Comparison of ENCODE assay signal across 8 cellular contexts in genomic region chr6:136249336-136249735, GRCh38. TPM values are rescaled to one million over a fixed set of nuclear protein-coding genes. Genes with fewer than 3 reads are reported as not detected.
DNase-seq lines count a peak whose midpoint lies in the region; ATAC-seq and TF ChIP-seq lines count a peak whose summit lies in the region.

No MANE protein-coding gene starts in this region.

- no peak overlapping the region for H3K27ac Mint-ChIP-seq in neural progenitor cell

- intact Hi-C loops in colonic mucosa (cut with DNase I): no loop called here
- intact Hi-C loops in aorta (cut with DNase I): no loop called here
- intact Hi-C loops in prostate gland (cut with DNase I): loop anchor here (10.0 kb wide), 1 partner anchor 65 kb away; no protein-coding TSS in a partner anchor

- H3K79me2 ChIP-seq in DND-41 (ENCODE audit: insufficient read depth, low read length): peaks cover 51% of the 10 kb centered on the region
- H3K79me2 ChIP-seq in MM.1S (ENCODE audit: low read length): peaks cover 33% of the 10 kb centered on the region
- H3K79me2 ChIP-seq in neural progenitor cell (ENCODE audit: low read depth): peaks cover 9% of the 10 kb centered on the region

- H3K36me3 Mint-ChIP-seq in neural progenitor cell: no peaks in the 10 kb centered on the region

- ATAC-seq in DND-41 (ENCODE audit: insufficient read depth, low read depth) (no peak), omental fat pad (ENCODE audit: low FRiP score) (no peak), aorta (ENCODE audit: low FRiP score) (no peak)

- DNase-seq in DND-41 (no peak), MM.1S (no peak), colonic mucosa (no peak), neural progenitor cell (ENCODE audit: low spot score) (peak; percentile 44), omental fat pad (ENCODE audit: low spot score) (no peak), aorta (no peak), NCI-H2081 (lab: John Stamatoyannopoulos, UW) (no peak), prostate gland (ENCODE audit: low spot score) (no peak)

- no peaks in the 10 kb centered on the region for H3K27me3 ChIP-seq in DND-41 (ENCODE audit: insufficient read depth, low read length, poor library complexity)
- H3K27me3 ChIP-seq in MM.1S (replicated peaks; ENCODE audit: insufficient read depth, low read length): no peaks in the 10 kb centered on the region
- H3K27me3 ChIP-seq in colonic mucosa: no peaks in the 10 kb centered on the region
- no peaks in the 10 kb centered on the region for H3K27me3 ChIP-seq in neural progenitor cell
- no peaks in the 10 kb centered on the region for H3K27me3 ChIP-seq in aorta (ENCODE audit: control insufficient read depth in 1 of 2, insufficient read depth in 2 of 2, low read length in 1 of 2)
- H3K27me3 ChIP-seq in prostate gland (replicated peaks; ENCODE audit: insufficient read depth): no peaks in the 10 kb centered on the region

- peaks cover 22% of the 10 kb centered on the region for H3K4me1 Mint-ChIP-seq in neural progenitor cell

- peak overlapping the region; percentile 90 for H2AFZ ChIP-seq in DND-41 (ENCODE audit: low read depth, low read length)
- H2AFZ ChIP-seq in MM.1S (ENCODE audit: low read length): peak overlapping the region; percentile 94
- peak overlapping the region; percentile 91 for H2AFZ ChIP-seq in neural progenitor cell (replicated peaks)

- no peak for TF ChIP-seq CTCF in DND-41 (IDR thresholded peaks at IDR 0.05; ENCODE audit: borderline replicate concordance, extremely low read depth, low read length, poor library complexity, severe bottlenecking)
- TF ChIP-seq CTCF in MM.1S (IDR thresholded peaks at IDR 0.05; ENCODE audit: low read length): no peak
- no peak for TF ChIP-seq CTCF in colonic mucosa (IDR thresholded peaks at IDR 0.05)
- TF ChIP-seq CTCF in neural progenitor cell (IDR thresholded peaks at IDR 0.05): no peak
- no peak for TF ChIP-seq CTCF in omental fat pad (IDR thresholded peaks at IDR 0.05)
- TF ChIP-seq CTCF in prostate gland (IDR thresholded peaks at IDR 0.05): no peak

- H3K9me3 ChIP-seq in DND-41 (ENCODE audit: insufficient read depth, low read length, severe bottlenecking): no peaks in the 10 kb centered on the region
- H3K9me3 ChIP-seq in MM.1S (replicated peaks; ENCODE audit: insufficient read depth, low read length): no peaks in the 10 kb centered on the region
- no peaks in the 10 kb centered on the region for H3K9me3 ChIP-seq in colonic mucosa
- no peaks in the 10 kb centered on the region for H3K9me3 ChIP-seq in neural progenitor cell (ENCODE audit: low read depth)
- no peaks in the 10 kb centered on the region for H3K9me3 ChIP-seq in aorta (ENCODE audit: control insufficient read depth, low read length)
- no peaks in the 10 kb centered on the region for H3K9me3 ChIP-seq in prostate gland

- H3F3A ChIP-seq in MM.1S (ENCODE audit: insufficient read depth, low read length) (peaks cover 14% of the 10 kb centered on the region), neural progenitor cell (ENCODE audit: low read depth) (peaks cover 32% of the 10 kb centered on the region)

- H3K36me3 ChIP-seq in DND-41 (ENCODE audit: insufficient read depth, low read length): peaks cover 25% of the 10 kb centered on the region
- H3K36me3 ChIP-seq in MM.1S (replicated peaks; ENCODE audit: insufficient read depth, low read length): no peaks in the 10 kb centered on the region
- no peaks in the 10 kb centered on the region for H3K36me3 ChIP-seq in colonic mucosa
- H3K36me3 ChIP-seq in neural progenitor cell: peaks cover 3% of the 10 kb centered on the region
- H3K36me3 ChIP-seq in aorta (ENCODE audit: control insufficient read depth in 1 of 2, insufficient read depth in 2 of 2, low read length in 1 of 2): no peaks in the 10 kb centered on the region
- no peaks in the 10 kb centered on the region for H3K36me3 ChIP-seq in prostate gland

- no peaks in the 10 kb centered on the region for H4K20me1 ChIP-seq in DND-41 (ENCODE audit: insufficient read depth, low read length)
- H4K20me1 ChIP-seq in MM.1S (ENCODE audit: insufficient read depth, low read length): no peaks in the 10 kb centered on the region
- no peaks in the 10 kb centered on the region for H4K20me1 ChIP-seq in neural progenitor cell (ENCODE audit: low read depth)

- peak overlapping the region; percentile 77 for H3K27ac ChIP-seq in DND-41 (ENCODE audit: low read length)
- H3K27ac ChIP-seq in MM.1S (ENCODE audit: low read length): no peak overlapping the region
- no peak overlapping the region for H3K27ac ChIP-seq in colonic mucosa
- no peak overlapping the region for H3K27ac ChIP-seq in neural progenitor cell
- no peak overlapping the region for H3K27ac ChIP-seq in aorta (ENCODE audit: low read depth in 1 of 2, low read length in 2 of 2)
- H3K27ac ChIP-seq in prostate gland: no peak overlapping the region

- no peaks in the 10 kb centered on the region for H3K27me3 Mint-ChIP-seq in neural progenitor cell (ENCODE audit: insufficient read depth, low read depth)

- no peaks in the 10 kb centered on the region for H3K9me2 ChIP-seq in MM.1S (replicated peaks; ENCODE audit: insufficient read depth, low read length)

- peak overlapping the region; percentile 82 to 92 for H3K4me3 ChIP-seq in DND-41 (ENCODE audit: low read depth in 1 of 2, low read length in 2 of 2)
- H3K4me3 ChIP-seq in MM.1S (ENCODE audit: low read length): peak overlapping the region; percentile 99
- H3K4me3 ChIP-seq in colonic mucosa: peak overlapping the region; percentile 81
- H3K4me3 ChIP-seq in neural progenitor cell: peak overlapping the region; percentile 90
- H3K4me3 ChIP-seq in aorta (ENCODE audit: low read length in 2 of 2): no peak overlapping the region
- no peak overlapping the region for H3K4me3 ChIP-seq in prostate gland

- H3K4me1 ChIP-seq in DND-41 (ENCODE audit: insufficient read depth, low read length): peaks cover 33% of the 10 kb centered on the region
- H3K4me1 ChIP-seq in MM.1S (ENCODE audit: low read length): peaks cover 5% of the 10 kb centered on the region; the same call in 1 of the 2 replicates
- no peaks in the 10 kb centered on the region for H3K4me1 ChIP-seq in colonic mucosa
- H3K4me1 ChIP-seq in neural progenitor cell: peaks cover 8% of the 10 kb centered on the region
- no peaks in the 10 kb centered on the region for H3K4me1 ChIP-seq in aorta (ENCODE audit: control insufficient read depth in 1 of 2, insufficient read depth in 2 of 2, low read length in 2 of 2)
- H3K4me1 ChIP-seq in prostate gland (replicated peaks): no peaks in the 10 kb centered on the region

- H3K9me3 Mint-ChIP-seq in neural progenitor cell: no peaks in the 10 kb centered on the region

- H3K4me3 Mint-ChIP-seq in neural progenitor cell: peak overlapping the region; percentile 97

- WGBS in aorta, 2 donors: 28 to 30% methylated on average over 6 of the region's 6 CpGs
- 24% methylated on average over 6 of the region's 6 CpGs for WGBS in prostate gland

- TF ChIP-seq POLR2A in prostate gland (IDR thresholded peaks at IDR 0.05): no peak

- H3K4me2 ChIP-seq in DND-41 (ENCODE audit: insufficient read depth, low read length) (peak overlapping the region; percentile 82), MM.1S (ENCODE audit: low read depth, low read length) (peak overlapping the region; percentile 51), neural progenitor cell (peak overlapping the region; percentile 94)

- H3K9ac ChIP-seq in DND-41 (ENCODE audit: low read depth, low read length) (peak overlapping the region; percentile 74), MM.1S (ENCODE audit: low read length) (peak overlapping the region; percentile 73; the same call in 1 of the 2 replicates), colonic mucosa (ENCODE audit: low read depth in 2 of 2, low read length in 2 of 2) (peak overlapping the region in 1 of 2 donors; percentile 70), neural progenitor cell (peak overlapping the region; percentile 45)

RNA-seq across cellular contexts. Expression of gene MTFR2, which starts 0.8 kb away (rescaled TPM):
- total RNA-seq in colonic mucosa: 1 to 10 TPM; 2.2 to 9.8 TPM
- 6.2 and 12.6 TPM in 2 replicates for total RNA-seq in neural progenitor cell (ENCODE audit: low replicate concordance)
- total RNA-seq in omental fat pad: 1 to 10 TPM in 2 of 4 donors, under 1 TPM in 1, not detected in 1; 0.63 to 4.2 (median 2.5) TPM
- total RNA-seq in aorta: under 1 TPM; 0.39 to 0.60 TPM
- polyA plus RNA-seq in aorta: under 1 TPM in 1 of 2 donors, not detected in 1; 0.56 TPM
- 1 to 10 TPM; 1.1 to 2.9 TPM for total RNA-seq in prostate gland

RNA-seq across cellular contexts. Expression of gene BCLAF1, which starts 40.3 kb away (rescaled TPM):
- 100 to 1,000 TPM; 127 to 143 TPM for total RNA-seq in colonic mucosa
- total RNA-seq in neural progenitor cell (ENCODE audit: low replicate concordance): 127 and 190 TPM in 2 replicates
- 100 to 1,000 TPM in 3 of 4 donors, 10 to 100 TPM in 1; 95.2 to 168 (median 148) TPM for total RNA-seq in omental fat pad
- 100 to 1,000 TPM; 132 to 134 TPM for total RNA-seq in aorta
- polyA plus RNA-seq in aorta: 10 to 100 TPM; 15.3 to 32.0 TPM
- total RNA-seq in prostate gland: 100 to 1,000 TPM in 1 of 2 donors, 10 to 100 TPM in 1; 83.0 to 136 TPM

Comparison
In these comparisons a context has a peak if more than half of its experiments do, and no peak if none do; other contexts are left out.
1. H3K4me3 ChIP-seq: peak in DND-41 (2 of 2), MM.1S (single experiment), colonic mucosa (single experiment) and neural progenitor cell (single experiment); none in aorta (0 of 2) and prostate gland (0 of 2).
2. Peak in every context shown above with its lines, with median percentiles within 50 percentile points of each other: H2AFZ ChIP-seq and H3K4me2 ChIP-seq.